9 cellular contexts compared by ENCODE assay signal in genomic region chr11:62024975-62025374, GRCh38. TPM values are rescaled to one million over a fixed set of nuclear protein-coding genes. Genes with fewer than 3 reads are reported as not detected.
DNase-seq lines count a peak whose midpoint lies in the region; ATAC-seq and TF ChIP-seq lines count a peak whose summit lies in the region.
"Had no signal": no experiment of that assay in that cellular context is flagged by ENCODE, and none has a peak within 500 bp of the region (broad histone marks: within the 10 kb centered on the region; RNA-seq: fewer than 3 reads in every experiment).

No MANE protein-coding gene starts in this region.

- in situ Hi-C loops in gastrocnemius medialis (cut with MboI; ENCODE audit: low sequenced_read_pairs in 4 of 4) = no loop called here

- H3K4me2 ChIP-seq in PC-3 (ENCODE audit: low read length) = peak overlapping the region; percentile 54

- ATAC-seq in GM18511 (IDR thresholded peaks at IDR 0.05; ENCODE audit: unreplicated experiment) = peak; percentile 6
- no peak for ATAC-seq in PC-3
- ATAC-seq in effector memory CD8-positive, alpha-beta T cell (replicated peaks) = no peak
- no peak for ATAC-seq in gastrocnemius medialis

- H3K9me3 ChIP-seq in PC-3 (ENCODE audit: low read length) (0 out of 2 replicates have a peak, but pooled peaks cover 4% of the 10 kb centered on the region), gastrocnemius medialis (no peaks in the 10 kb centered on the region)

- H3K27me3 ChIP-seq in PC-3 (ENCODE audit: low read length) (no peaks in the 10 kb centered on the region), gastrocnemius medialis (no peaks in the 10 kb centered on the region)

- H3K27ac Mint-ChIP-seq in effector memory CD8-positive, alpha-beta T cell = peak overlapping the region; percentile 98 to 99

- no peak overlapping the region for H2AFZ ChIP-seq in PC-3 (ENCODE audit: low read length)

- H3K4me1 ChIP-seq in PC-3 (ENCODE audit: insufficient read depth, low read length) = peaks cover 23% of the 10 kb centered on the region
- H3K4me1 ChIP-seq in gastrocnemius medialis = no peaks in the 10 kb centered on the region

- peaks cover 16% of the 10 kb centered on the region for H3K36me3 Mint-ChIP-seq in effector memory CD8-positive, alpha-beta T cell (ENCODE audit: insufficient read depth)

- H3K27me3 Mint-ChIP-seq in effector memory CD8-positive, alpha-beta T cell = peaks cover 0 to 7% of the 10 kb centered on the region in 2 donors

- no peaks in the 10 kb centered on the region for H3K9me2 ChIP-seq in PC-3 (replicated peaks; ENCODE audit: low read length)

- TF ChIP-seq CTCF in PC-3 (conservative IDR thresholded peaks at IDR 0.05; ENCODE audit: low read depth, low read length) (no peak), gastrocnemius medialis (IDR thresholded peaks at IDR 0.05 in 4 of 5, conservative IDR thresholded peaks at IDR 0.05 in 1 of 5) (no peak)

- H3F3A ChIP-seq in PC-3 (ENCODE audit: low read length, unreplicated experiment) = peaks cover 4% of the 10 kb centered on the region

- intact Hi-C loops in PC-3 (cut with micrococcal nuclease) = loop anchor here (1.0 kb wide), 4 partner anchors 8 to 58 kb away; partner anchors contain the start of gene FTH1
- intact Hi-C loops in gastrocnemius medialis (cut with DNase I; ENCODE audit: low total_unique reads) = no loop called here

- H3K4me3 Mint-ChIP-seq in effector memory CD8-positive, alpha-beta T cell = peak overlapping the region; percentile 66 to 67

- H3K9me3 Mint-ChIP-seq in effector memory CD8-positive, alpha-beta T cell = peaks cover 0 to 6% of the 10 kb centered on the region in 2 donors

- CTCF ChIA-PET in PC-3 (lab: Charles Lee) = interaction anchor here (0.7 to 1.1 kb wide), 2 partner anchors 56 to 57 kb away, joined by 3 to 4 read pairs; no protein-coding TSS in a partner anchor

- no peaks in the 10 kb centered on the region for H4K20me1 ChIP-seq in PC-3 (ENCODE audit: low read length)

- H3K79me2 ChIP-seq in PC-3 (ENCODE audit: low read length) = no peaks in the 10 kb centered on the region

- DNase-seq in PC-3 = no peak
- DNase-seq in effector memory CD8-positive, alpha-beta T cell = peak in 1 of 3 experiments; percentile 4
- DNase-seq in gastrocnemius medialis = no peak
- no peak for DNase-seq in stimulated activated CD4-positive, alpha-beta T cell treated with anti-CD3 and anti-CD28 coated beads, Interleukin-2, amount 100 ng/mL, for 48 hours
- DNase-seq in effector CD8-positive, alpha-beta T cell (lab: John Stamatoyannopoulos, UW) = no peak
- DNase-seq in COLO668 (lab: John Stamatoyannopoulos, UW; ENCODE audit: unreplicated experiment) = no peak
- no peak for DNase-seq in NCI-H128 (lab: John Stamatoyannopoulos, UW; ENCODE audit: unreplicated experiment)
- DNase-seq: NCI-H1436 had no signal

- TF ChIP-seq POLR2A in gastrocnemius medialis (IDR thresholded peaks at IDR 0.05) = no peak

- POLR2A ChIA-PET in PC-3 (lab: Charles Lee; ENCODE audit: unreplicated experiment) = interaction anchor here (0.7 to 1.0 kb wide), 2 partner anchors 48 to 58 kb away, joined by 6 to 11 read pairs; partner anchors contain the start of gene FTH1

- TSS peak; percentile 100 for BruUV-seq in PC-3 (replicated peaks; lab: Mats Ljungman, UMichigan)

- peaks cover 8 to 14% of the 10 kb centered on the region in 2 donors for H3K4me1 Mint-ChIP-seq in effector memory CD8-positive, alpha-beta T cell (ENCODE audit: low read depth in 2 of 2)

- H3K9ac ChIP-seq in PC-3 (ENCODE audit: low read length) = peak overlapping the region; percentile 50

- no peaks in the 10 kb centered on the region for H3K36me3 ChIP-seq in PC-3 (ENCODE audit: low read depth, low read length)
- H3K36me3 ChIP-seq in gastrocnemius medialis = no peaks in the 10 kb centered on the region

- H3K4me3 ChIP-seq in PC-3 (ENCODE audit: low read length) = peak overlapping the region; percentile 14; the same call in 1 of the 2 replicates
- no peak overlapping the region for H3K4me3 ChIP-seq in gastrocnemius medialis

- H3K27ac ChIP-seq in PC-3 (ENCODE audit: low read length) = peak overlapping the region; percentile 80
- H3K27ac ChIP-seq in gastrocnemius medialis = peak overlapping the region in 3 of 4 donors; percentile 33 to 63 (median 50)

RNA-seq across cellular contexts. Expression of gene FTH1, which starts 57.5 kb away (rescaled TPM):
- 1,927 and 1,937 TPM in 2 replicates for total RNA-seq in PC-3 (2014; rRNA removed)
- 1,000 to 10,000 TPM; 1,340 to 3,366 (median 1,705) TPM for total RNA-seq in gastrocnemius medialis
